In genomic region chr22:49429066-49429465, GRCh38 we compare ENCODE assay signal across 2 cellular contexts.
A peak's percentile ranks its signal among the peaks of the same experiment; 100 is the strongest.
TF ChIP-seq lines count a peak whose summit lies in the region.

No MANE protein-coding gene starts in this region.

TF ChIP-seq in HCT116, 20 proteins besides CTCF, POLR2A, EP300 and RAD21:
- TF ChIP-seq YY1 (IDR thresholded peaks at IDR 0.05; ENCODE audit: extremely low read depth, insufficient replicate concordance, low read depth, low read length) (no peak), TCF7L2 (IDR thresholded peaks at IDR 0.05; ENCODE audit: borderline replicate concordance, extremely low read depth, insufficient read depth, insufficient read length) (no peak), EZH2phosphoT487 (IDR thresholded peaks at IDR 0.05; ENCODE audit: borderline replicate concordance) (no peak), ELF1 (IDR thresholded peaks at IDR 0.05; ENCODE audit: borderline replicate concordance, low read depth) (no peak), SP1 (IDR thresholded peaks at IDR 0.05; ENCODE audit: low read depth) (no peak), MAX (IDR thresholded peaks at IDR 0.05) (peak; percentile 57), FOSL1 (IDR thresholded peaks at IDR 0.05; ENCODE audit: low read depth) (no peak)

TF ChIP-seq in K562, 482 proteins besides CTCF, POLR2A, EP300 and RAD21 (continues in another document):
- TF ChIP-seq FOSL1 (tag; conservative IDR thresholded peaks at IDR 0.05), result no peak
- TF ChIP-seq ELK3 (CRISPR knock-in tag; IDR thresholded peaks at IDR 0.05), result no peak
- TF ChIP-seq BACH1 (tag; IDR thresholded peaks at IDR 0.05), result no peak
- peak; percentile 68 to 94 for TF ChIP-seq E2F6 (IDR thresholded peaks at IDR 0.05; ENCODE audit: borderline replicate concordance in 1 of 2, extremely low read depth in 1 of 2, insufficient read depth in 1 of 2, insufficient read length in 1 of 2, low read depth in 1 of 2, low read length in 1 of 2, poor library complexity in 1 of 2, severe bottlenecking in 1 of 2)
- no peak for TF ChIP-seq MAFK (IDR thresholded peaks at IDR 0.05; ENCODE audit: low read length)
- TF ChIP-seq TCF15 (CRISPR knock-in tag; IDR thresholded peaks at IDR 0.05), result no peak
- no peak for TF ChIP-seq ZNF316 (IDR thresholded peaks at IDR 0.05)
- no peak for TF ChIP-seq ZFX (CRISPR knock-in tag; IDR thresholded peaks at IDR 0.05)
- no peak for TF ChIP-seq UBTF (IDR thresholded peaks at IDR 0.05; ENCODE audit: borderline replicate concordance in 1 of 2, low read depth in 2 of 2, low read length in 2 of 2)
- TF ChIP-seq ZBTB17 (CRISPR knock-in tag; IDR thresholded peaks at IDR 0.05), result no peak
- no peak for TF ChIP-seq GTF2F1 (IDR thresholded peaks at IDR 0.05; ENCODE audit: low read depth, low read length)
- TF ChIP-seq ZNF277 (CRISPR knock-in tag; IDR thresholded peaks at IDR 0.05; ENCODE audit: borderline replicate concordance), result no peak
- no peak for TF ChIP-seq ZNF444 (CRISPR knock-in tag; IDR thresholded peaks at IDR 0.05)
- TF ChIP-seq ZNF512 (tag; IDR thresholded peaks at IDR 0.05), result no peak
- TF ChIP-seq NELFE (IDR thresholded peaks at IDR 0.05; ENCODE audit: insufficient read depth, insufficient read length), result no peak
- TF ChIP-seq MGA (IDR thresholded peaks at IDR 0.05), result peak; percentile 43
- no peak for TF ChIP-seq ZNF583 (CRISPR knock-in tag; IDR thresholded peaks at IDR 0.05)
- TF ChIP-seq L3MBTL2 (IDR thresholded peaks at IDR 0.05), result peak; percentile 70
- TF ChIP-seq ZNF165 (CRISPR knock-in tag; IDR thresholded peaks at IDR 0.05; ENCODE audit: borderline replicate concordance), result no peak
- TF ChIP-seq PURB (CRISPR knock-in tag; IDR thresholded peaks at IDR 0.05; ENCODE audit: low read depth), result no peak
- no peak for TF ChIP-seq ZNF124 (CRISPR knock-in tag; IDR thresholded peaks at IDR 0.05)
- TF ChIP-seq ZKSCAN3 (CRISPR knock-in tag; IDR thresholded peaks at IDR 0.05), result no peak
- TF ChIP-seq USF2 (CRISPR knock-in tag; IDR thresholded peaks at IDR 0.05), result 0 out of 2 replicates have a peak, but pooled peaks have one; percentile 13
- no peak for TF ChIP-seq MTA2 (IDR thresholded peaks at IDR 0.05; ENCODE audit: low read depth)
- no peak for TF ChIP-seq YY1 (IDR thresholded peaks at IDR 0.05; ENCODE audit: borderline replicate concordance in 1 of 3, control insufficient read depth in 1 of 3, extremely low read depth in 1 of 3, insufficient read depth in 3 of 3, insufficient read length in 1 of 3, insufficient replicate concordance in 2 of 3, low read depth in 1 of 3, low read length in 2 of 3)
- no peak for TF ChIP-seq REST (CRISPR knock-in tag; IDR thresholded peaks at IDR 0.05; ENCODE audit: low read depth)
- no peak for TF ChIP-seq RUNX1 (IDR thresholded peaks at IDR 0.05; ENCODE audit: low read depth)
- no peak for TF ChIP-seq ZNF707 (CRISPR knock-in tag; conservative IDR thresholded peaks at IDR 0.05)
- no peak for TF ChIP-seq ZNF23 (CRISPR knock-in tag; IDR thresholded peaks at IDR 0.05)
